ENCODE assay signal across 30 cellular contexts in genomic region chr17:46789610-46790009, GRCh38. TPM values are rescaled to one million over a fixed set of nuclear protein-coding genes. Genes with fewer than 3 reads are reported as not detected.
"Had no signal": no experiment of that assay in that cellular context is flagged by ENCODE, and none has a peak within 500 bp of the region (broad histone marks: within the 10 kb centered on the region; RNA-seq: fewer than 3 reads in every experiment).

No MANE protein-coding gene starts in this region.

- DNase-seq: naive B cell; naive thymus-derived CD8-positive, alpha-beta T cell; nephron progenitor cell; nucleus accumbens; ovary; posterior cingulate gyrus; psoas muscle; right lobe of liver; spleen; stimulated activated CD4-positive, alpha-beta T cell treated with anti-CD3 and anti-CD28 coated beads, Interleukin-12 subunit alpha, Interleukin-12 subunit beta, amount 100 ng/mL, for 4 hours; stimulated activated CD4-positive, alpha-beta T cell treated with anti-CD3 and anti-CD28 coated beads, Interleukin-1b, Interleukin-23, amount 100 ng/mL, for 48 hours; stimulated activated CD4-positive, alpha-beta T cell treated with anti-CD3 and anti-CD28 coated beads, Interleukin-4, amount 100 ng/mL, for 1 hour; stimulated activated CD4-positive, alpha-beta T cell treated with anti-CD3 and anti-CD28 coated beads, Interleukin-4, amount 100 ng/mL, for 4 hours; stimulated activated CD8-positive, alpha-beta memory T cell treated with anti-CD3 and anti-CD28 coated beads, Interleukin-4, amount 100 ng/mL, for 48 hours; stimulated activated naive CD4-positive, alpha-beta T cell; stimulated activated naive CD8-positive, alpha-beta T cell treated with anti-CD3 and anti-CD28 coated beads, Interleukin-15, amount 100 ng/mL, for 72 hours; stimulated activated naive CD8-positive, alpha-beta T cell treated with anti-CD3 and anti-CD28 coated beads, Interleukin-15, Interleukin-2, amounts not matched to agents 100 U/mL and 50 U/mL, for 24 hours; substantia nigra; testis; tibial artery; transverse colon; upper lobe of right lung; uterus had no signal

- H3K4me1 ChIP-seq: parathyroid adenoma, psoas muscle, right lobe of liver, spleen, testis, tibial artery, transverse colon, upper lobe of right lung, uterus had no signal

- ATAC-seq: naive thymus-derived CD8-positive, alpha-beta T cell; psoas muscle; right cardiac atrium; right lobe of liver; stimulated activated memory B cell treated with anti-CD40 and anti-IgM and Interleukin-4, amounts not matched to agents 10 μg/mL and 1 μg/mL and 100 μg/mL, for 72 hours; stimulated activated naive CD8-positive, alpha-beta T cell treated with anti-CD3 and anti-CD28 coated beads, Interleukin-15, amount 100 ng/mL, for 72 hours; stimulated activated naive CD8-positive, alpha-beta T cell treated with anti-CD3 and anti-CD28 coated beads, Interleukin-15, Interleukin-2, amounts not matched to agents 100 U/mL and 50 U/mL, for 24 hours; upper lobe of right lung had no signal

- H3K27me3 ChIP-seq: ovary, right lobe of liver, testis, uterus had no signal

- H3K4me2 ChIP-seq: smooth muscle cell had no signal

- H2AFZ ChIP-seq: parathyroid adenoma had no signal

- H3K4me3 ChIP-seq: ovary, psoas muscle, right lobe of liver, skin epidermis, smooth muscle cell, spleen, suprapubic skin, testis, tibial artery, transverse colon, upper lobe of right lung, uterus had no signal

- H3K9me3 ChIP-seq: neutrophil, ovary, psoas muscle, right lobe of liver, suprapubic skin, testis, transverse colon, upper lobe of right lung, uterus had no signal

- H3K36me3 ChIP-seq: neutrophil, ovary, right lobe of liver, spleen, suprapubic skin, tibial artery, transverse colon, upper lobe of right lung, uterus had no signal

- H3K9ac ChIP-seq: parathyroid adenoma had no signal

- H3K79me2 ChIP-seq: parathyroid adenoma had no signal

- H3K27ac ChIP-seq: neutrophil, ovary, parathyroid adenoma, psoas muscle, right lobe of liver, skin epidermis, spleen, suprapubic skin, testis, tibial artery, transverse colon, upper lobe of right lung, uterus had no signal

RNA-seq across cellular contexts. Expression of gene WNT3, which starts 28.9 kb away (rescaled TPM):
- total RNA-seq: naive thymus-derived CD8-positive, alpha-beta T cell had no signal
- polyA plus RNA-seq: naive thymus-derived CD8-positive, alpha-beta T cell had no signal
